Comparison of ENCODE assay signal across 9 cellular contexts in genomic region chr9:121556580-121556979, GRCh38. TPM values are rescaled to one million over a fixed set of nuclear protein-coding genes. Genes with fewer than 3 reads are reported as not detected.
DNase-seq lines count a peak whose midpoint lies in the region; ATAC-seq and TF ChIP-seq lines count a peak whose summit lies in the region.
"Had no signal": no experiment of that assay in that cellular context is flagged by ENCODE, and none has a peak within 500 bp of the region (broad histone marks: within the 10 kb centered on the region; RNA-seq: fewer than 3 reads in every experiment).

No MANE protein-coding gene starts in this region.

- intact Hi-C loops in mucosa of descending colon (cut with DNase I, micrococcal nuclease) = loop anchor here in 1 of 2 donors (10.0 kb wide), 1 partner anchor 138 kb away; no protein-coding TSS in a partner anchor

- peak overlapping the region; percentile 48 for H3K27ac ChIP-seq in epithelial cell of prostate

- TF ChIP-seq CTCF in mucosa of descending colon (IDR thresholded peaks at IDR 0.05) = no peak

- no peak overlapping the region for H3K4me3 ChIP-seq in mucosa of descending colon

- no peaks in the 10 kb centered on the region for H3K36me3 ChIP-seq in mucosa of descending colon (ENCODE audit: low read depth)

- in situ Hi-C loops in ACHN (cut with HindIII; ENCODE audit: low pct_ligation_motif_present, low pct_unique_long_range_greater_than_20kb, low sequenced_read_pairs) = loop anchor here (25.0 kb wide), 1 partner anchor 106 kb away; the partner anchor contains the start of gene DAB2IP

- DNase-seq in ACHN (peak; percentile 94), NCI-H446 (lab: John Stamatoyannopoulos, UW) (peak; percentile 20 to 64), epithelial cell of prostate (ENCODE audit: low read depth, low spot score) (peak; percentile 78), mucosa of descending colon (peak in 1 of 3 donors; percentile 15), NK-92 (lab: John Stamatoyannopoulos, UW; ENCODE audit: unreplicated experiment) (no peak), HuH-7.5 (ENCODE audit: low spot score) (no peak), GM19240 (ENCODE audit: insufficient read length, low spot score) (no peak)

- peaks cover 2% of the 10 kb centered on the region for H3K4me1 ChIP-seq in mucosa of descending colon (ENCODE audit: low read depth)

- ATAC-seq in mucosa of descending colon (peak; percentile 21), GM21529 (IDR thresholded peaks at IDR 0.05; ENCODE audit: unreplicated experiment) (no peak)
- ATAC-seq: stimulated activated memory B cell treated with anti-CD40 and anti-IgM and Interleukin-4, amounts not matched to agents 10 μg/mL and 1 μg/mL and 100 μg/mL, for 72 hours had no signal

- H3K9me3 ChIP-seq in mucosa of descending colon = no peaks in the 10 kb centered on the region

RNA-seq across cellular contexts. Expression of gene GGTA1, which starts 56.9 kb away (rescaled TPM):
- total RNA-seq in mucosa of descending colon = 1 to 10 TPM; 1.7 to 6.5 (median 3.2) TPM

Comparison
In these comparisons a context has a peak if more than half of its experiments do, and no peak if none do; other contexts are left out.
1. DNase-seq: peak in ACHN (single experiment), NCI-H446 (2 of 2) and epithelial cell of prostate (single experiment); none in NK-92 (single experiment), HuH-7.5 (single experiment) and GM19240 (single experiment).